In genomic region chr20:46893051-46893450, GRCh38 we compare ENCODE assay signal across 21 cellular contexts. TPM values are rescaled to one million over a fixed set of nuclear protein-coding genes. Genes with fewer than 3 reads are reported as not detected.
"Had no signal": no experiment of that assay in that cellular context is flagged by ENCODE, and none has a peak within 500 bp of the region (broad histone marks: within the 10 kb centered on the region; RNA-seq: fewer than 3 reads in every experiment).

No MANE protein-coding gene starts in this region.

- H3K27ac Mint-ChIP-seq: naive thymus-derived CD8-positive, alpha-beta T cell; neural progenitor cell; stimulated activated memory B cell treated with anti-CD40 and anti-IgM and Interleukin-4, amounts not matched to agents 10 μg/mL and 1 μg/mL and 100 μg/mL, for 72 hours had no signal

- H3K4me2 ChIP-seq: neural progenitor cell had no signal

- H3K9me3 ChIP-seq: gastrocnemius medialis had no signal

- H3K36me3 Mint-ChIP-seq: naive thymus-derived CD8-positive, alpha-beta T cell; neural progenitor cell; stimulated activated memory B cell treated with anti-CD40 and anti-IgM and Interleukin-4, amounts not matched to agents 10 μg/mL and 1 μg/mL and 100 μg/mL, for 72 hours had no signal

- H3K9ac ChIP-seq: neural progenitor cell had no signal

- H3K27ac ChIP-seq: dorsolateral prefrontal cortex, epithelial cell of prostate, gastrocnemius medialis, lower lobe of right lung, neural progenitor cell, psoas muscle, sigmoid colon, thoracic aorta, upper lobe of left lung had no signal

- H3K36me3 ChIP-seq: gastrocnemius medialis, lower lobe of right lung, neural progenitor cell, sigmoid colon, thoracic aorta, upper lobe of left lung had no signal

- H3K4me3 ChIP-seq: dorsolateral prefrontal cortex, gastrocnemius medialis, lower lobe of right lung, neural progenitor cell, psoas muscle, sigmoid colon, thoracic aorta, upper lobe of left lung had no signal

- H3K4me1 ChIP-seq: gastrocnemius medialis, lower lobe of right lung, psoas muscle had no signal

- H3K4me3 Mint-ChIP-seq: naive thymus-derived CD8-positive, alpha-beta T cell; stimulated activated memory B cell treated with anti-CD40 and anti-IgM and Interleukin-4, amounts not matched to agents 10 μg/mL and 1 μg/mL and 100 μg/mL, for 72 hours had no signal

- DNase-seq: dorsolateral prefrontal cortex; effector CD4-positive, alpha-beta T cell; foreskin fibroblast; gastrocnemius medialis; left ventricle myocardium superior; lower lobe of right lung; naive thymus-derived CD8-positive, alpha-beta T cell; posterior cingulate gyrus; psoas muscle; right cardiac atrium; sigmoid colon; stimulated activated CD4-positive, alpha-beta T cell treated with anti-CD3 and anti-CD28 coated beads, Interleukin-2, amount 100 ng/mL, for 24 hours; stimulated activated CD4-positive, alpha-beta T cell treated with anti-CD3 and anti-CD28 coated beads, Interleukin-4, amount 100 ng/mL, for 4 hours; stimulated activated naive CD8-positive, alpha-beta T cell treated with anti-CD3 and anti-CD28 coated beads, Interleukin-15, Interleukin-2, amounts not matched to agents 100 U/mL and 50 U/mL, for 24 hours; substantia nigra; upper lobe of left lung had no signal

- H2AFZ ChIP-seq: neural progenitor cell had no signal

RNA-seq across cellular contexts. Expression of gene EYA2, which starts 1.6 kb away (rescaled TPM):
- polyA plus RNA-seq: keratinocyte; naive thymus-derived CD8-positive, alpha-beta T cell had no signal
